Comparison of ENCODE assay signal across 10 cellular contexts in genomic region chr21:42188663-42189062, GRCh38. TPM values are rescaled to one million over a fixed set of nuclear protein-coding genes. Genes with fewer than 3 reads are reported as not detected.
DNase-seq lines count a peak whose midpoint lies in the region; ATAC-seq and TF ChIP-seq lines count a peak whose summit lies in the region.
"Had no signal": no experiment of that assay in that cellular context is flagged by ENCODE, and none has a peak within 500 bp of the region (broad histone marks: within the 10 kb centered on the region; RNA-seq: fewer than 3 reads in every experiment).

No MANE protein-coding gene starts in this region.

- H3K4me1 ChIP-seq in GM23248 (ENCODE audit: insufficient read depth) (0 out of 2 replicates have a peak, but pooled peaks cover 8% of the 10 kb centered on the region), neutrophil (ENCODE audit: control insufficient read depth in 1 of 2, insufficient read depth in 1 of 2, low read depth in 1 of 2, low read length in 1 of 2) (peaks cover 43 to 64% of the 10 kb centered on the region in 2 experiments)
- H3K4me1 ChIP-seq: breast epithelium had no signal

- TF ChIP-seq CTCF in CD4-positive, alpha-beta T cell (IDR thresholded peaks at IDR 0.05), result no peak
- TF ChIP-seq CTCF in neutrophil (IDR thresholded peaks at IDR 0.05), result no peak

- H3K4me3 Mint-ChIP-seq in CD4-positive, alpha-beta T cell, result peak overlapping the region; percentile 74
- H3K4me3 Mint-ChIP-seq in activated naive CD8-positive, alpha-beta T cell treated with anti-CD3 and anti-CD28 coated beads for 36 hours, result peak overlapping the region; percentile 69

- H3K9ac ChIP-seq in GM23248, result no peak overlapping the region

- DNase-seq in CD4-positive, alpha-beta T cell, result no peak
- DNase-seq in GM23248 (no peak), T1000 (lab: John Stamatoyannopoulos, UW) (no peak)
- DNase-seq in activated naive CD8-positive, alpha-beta T cell treated with anti-CD3 and anti-CD28 coated beads for 36 hours, result no peak
- DNase-seq: NCI-H446 had no signal

- in situ Hi-C loops in GM23248 (cut with MboI), result no loop called here

- whole genome bisulfite sequencing in GM23248 (ENCODE audit: low coverage in 1 of 2, low lambda C conversion rate in 2 of 2, missing lambda C conversion rate in 2 of 2), 2 experiments, result 80 to 84% methylated on average over 4 of the region's 4 CpGs

- H3K9me3 Mint-ChIP-seq in CD4-positive, alpha-beta T cell, result peaks cover 6% of the 10 kb centered on the region
- H3K9me3 Mint-ChIP-seq in activated naive CD8-positive, alpha-beta T cell treated with anti-CD3 and anti-CD28 coated beads for 36 hours, result peaks cover 16% of the 10 kb centered on the region

- H3K4me1 Mint-ChIP-seq in CD4-positive, alpha-beta T cell (ENCODE audit: low read depth), result peaks cover 79% of the 10 kb centered on the region
- peaks cover 65% of the 10 kb centered on the region for H3K4me1 Mint-ChIP-seq in activated naive CD8-positive, alpha-beta T cell treated with anti-CD3 and anti-CD28 coated beads for 36 hours

- no peak for ATAC-seq in CD4-positive, alpha-beta T cell (ENCODE audit: poor library complexity)
- ATAC-seq in GM19351 (IDR thresholded peaks at IDR 0.05; ENCODE audit: unreplicated experiment) (no peak), HG02840 (IDR thresholded peaks at IDR 0.05; ENCODE audit: low FRiP score, unreplicated experiment) (no peak)

- H3K36me3 Mint-ChIP-seq in CD4-positive, alpha-beta T cell (ENCODE audit: low read depth), result no peaks in the 10 kb centered on the region
- peaks cover 14% of the 10 kb centered on the region for H3K36me3 Mint-ChIP-seq in activated naive CD8-positive, alpha-beta T cell treated with anti-CD3 and anti-CD28 coated beads for 36 hours

- no peaks in the 10 kb centered on the region for H3K9me2 ChIP-seq in GM23248 (ENCODE audit: insufficient read depth)

- H3K36me3 ChIP-seq in GM23248 (ENCODE audit: low read depth) (no peaks in the 10 kb centered on the region), neutrophil (no peaks in the 10 kb centered on the region)
- H3K36me3 ChIP-seq: breast epithelium, thoracic aorta had no signal

- H3K4me2 ChIP-seq in GM23248 (ENCODE audit: unreplicated experiment), result no peak overlapping the region

- H3K27ac Mint-ChIP-seq in CD4-positive, alpha-beta T cell, result no peak overlapping the region
- peak overlapping the region; percentile 94 for H3K27ac Mint-ChIP-seq in activated naive CD8-positive, alpha-beta T cell treated with anti-CD3 and anti-CD28 coated beads for 36 hours

- POLR2A ChIA-PET in CD4-positive, alpha-beta T cell (lab: Charles Lee), result interaction anchor here (0.8 to 3.3 kb wide), 8 partner anchors 10 to 215 kb away, joined by 3 to 32 read pairs (median 6); partner anchors contain the start of genes ABCG1 and UBASH3A

- no peaks in the 10 kb centered on the region for H3K27me3 ChIP-seq in CD4-positive, alpha-beta T cell (ENCODE audit: control insufficient read depth, insufficient read depth, low read length)
- H3K27me3 ChIP-seq in GM23248 (replicated peaks; ENCODE audit: insufficient read depth), result no peaks in the 10 kb centered on the region
- H3K27me3 ChIP-seq in neutrophil, result peaks cover 18% of the 10 kb centered on the region
- H3K27me3 ChIP-seq: breast epithelium had no signal

- H4K20me1 ChIP-seq in GM23248 (ENCODE audit: insufficient read depth), result no peaks in the 10 kb centered on the region

- no peaks in the 10 kb centered on the region for H3K79me2 ChIP-seq in GM23248 (ENCODE audit: insufficient read depth)

- H3K27me3 Mint-ChIP-seq in CD4-positive, alpha-beta T cell, result no peaks in the 10 kb centered on the region
- H3K27me3 Mint-ChIP-seq in activated naive CD8-positive, alpha-beta T cell treated with anti-CD3 and anti-CD28 coated beads for 36 hours, result no peaks in the 10 kb centered on the region

- CTCF ChIA-PET in CD4-positive, alpha-beta T cell (lab: Charles Lee), result interaction anchor here (1.0 to 2.4 kb wide), 4 partner anchors 39 to 70 kb away, joined by 4 to 11 read pairs (median 8); no protein-coding TSS in a partner anchor

- H3F3A ChIP-seq in GM23248 (ENCODE audit: insufficient read depth), result no peaks in the 10 kb centered on the region

- no peaks in the 10 kb centered on the region for H3K9me3 ChIP-seq in CD4-positive, alpha-beta T cell (ENCODE audit: control insufficient read depth, low read length)
- H3K9me3 ChIP-seq in GM23248 (ENCODE audit: low read depth), result no peaks in the 10 kb centered on the region
- H3K9me3 ChIP-seq in neutrophil, result no peaks in the 10 kb centered on the region
- H3K9me3 ChIP-seq: breast epithelium, thoracic aorta had no signal

- H2AFZ ChIP-seq in GM23248, result peak overlapping the region; percentile 69

- peak overlapping the region; percentile 88 for H3K27ac ChIP-seq in CD4-positive, alpha-beta T cell (ENCODE audit: low read depth, low read length)
- H3K27ac ChIP-seq in GM23248 (no peak overlapping the region), neutrophil (peak overlapping the region; percentile 97)

- intact Hi-C loops in CD4-positive, alpha-beta T cell (cut with DNase I, micrococcal nuclease), result loop anchor here (1.0 to 5.0 kb wide), 5 partner anchors 11 to 46 kb away; no protein-coding TSS in a partner anchor

- H3K4me3 ChIP-seq in GM23248, result no peak overlapping the region
- H3K4me3 ChIP-seq in neutrophil (ENCODE audit: low read depth in 1 of 2, low read length in 1 of 2), result peak overlapping the region; percentile 43 to 56
- H3K4me3 ChIP-seq: thoracic aorta had no signal

RNA-seq across cellular contexts. Expression of gene ABCG1, which starts 30.3 kb away (rescaled TPM):
- total RNA-seq in CD4-positive, alpha-beta T cell, result 100 to 1,000 TPM; 109 to 116 TPM
- total RNA-seq in GM23248 (2014; rRNA removed; shearing (Covaris generic)), result not detected in 2 replicates
- 0.08 TPM in 1 of 2 replicates, not detected in the other for polyA plus RNA-seq in GM23248 (2016; fragmentation: Nextera tagmentation; extraction: Ambion mirVana)
- total RNA-seq in activated naive CD8-positive, alpha-beta T cell treated with anti-CD3 and anti-CD28 coated beads for 36 hours, result 10 to 100 TPM in 1 of 2 experiments, 1 to 10 TPM in 1; 9.8 to 11.1 TPM

Comparison
In these comparisons a context has a peak if more than half of its experiments do, and no peak if none do; other contexts are left out.
1. RNA of gene ABCG1, which starts 30.3 kb away (total RNA-seq): 109 to 116 TPM in CD4-positive, alpha-beta T cell and 9.8 to 11.1 TPM in activated naive CD8-positive, alpha-beta T cell treated with anti-CD3 and anti-CD28 coated beads for 36 hours; not detected in GM23248; every median in the first group is over 10 times any median in the second.